19 cellular contexts compared by ENCODE assay signal in genomic region chr2:80476535-80477117, GRCh38.
A peak's percentile ranks its signal among the peaks of the same experiment; 100 is the strongest.
DNase-seq lines count a peak whose midpoint lies in the region; ATAC-seq and TF ChIP-seq lines count a peak whose summit lies in the region.
"Had no signal": no experiment of that assay in that cellular context is flagged by ENCODE, and none has a peak within 500 bp of the region (broad histone marks: within the 10 kb centered on the region; RNA-seq: fewer than 3 reads in every experiment).

No MANE protein-coding gene starts in this region.

- ATAC-seq in left ventricle myocardium superior, result peak; percentile 36
- ATAC-seq in heart right ventricle, result no peak
- ATAC-seq in HG03342 (IDR thresholded peaks at IDR 0.05; ENCODE audit: unreplicated experiment), result no peak
- ATAC-seq in mucosa of descending colon, result no peak
- no peak for ATAC-seq in GM18907 (IDR thresholded peaks at IDR 0.05; ENCODE audit: unreplicated experiment)
- ATAC-seq: Panc1 had no signal

- peak overlapping the region; percentile 64 for H3K27ac Mint-ChIP-seq in mesothelial cell of epicardium
- H3K27ac Mint-ChIP-seq in MCF 10A (ENCODE audit: low read depth, unreplicated experiment), result no peak overlapping the region

- H3K4me1 ChIP-seq in heart right ventricle, result peaks cover 0 to 9% (median 0%) of the 10 kb centered on the region in 9 donors
- H3K4me1 ChIP-seq in mucosa of descending colon (ENCODE audit: low read depth), result no peaks in the 10 kb centered on the region
- H3K4me1 ChIP-seq: BLaER1 treated with 17β-estradiol and CSF1 and Interleukin-3, amounts not matched to agents 10 nM and 100 nM had no signal

- intact Hi-C loops in left ventricle myocardium superior (cut with micrococcal nuclease), result no loop called here
- intact Hi-C loops in heart right ventricle (cut with DNase I), result no loop called here
- intact Hi-C loops in mucosa of descending colon (cut with DNase I, micrococcal nuclease), result no loop called here
- intact Hi-C loops in MCF 10A (cut with micrococcal nuclease), result no loop called here

- no peaks in the 10 kb centered on the region for H3K27me3 Mint-ChIP-seq in mesothelial cell of epicardium (ENCODE audit: low read depth)
- H3K27me3 Mint-ChIP-seq in MCF 10A (ENCODE audit: insufficient read depth, unreplicated experiment), result no peaks in the 10 kb centered on the region

- H3K36me3 Mint-ChIP-seq in mesothelial cell of epicardium (peaks cover under 1% of the 10 kb centered on the region), MCF 10A (ENCODE audit: insufficient read depth, unreplicated experiment) (no peaks in the 10 kb centered on the region)

- H3K4me1 Mint-ChIP-seq in mesothelial cell of epicardium (peaks cover 21% of the 10 kb centered on the region), MCF 10A (ENCODE audit: insufficient read depth, unreplicated experiment) (no peaks in the 10 kb centered on the region)

- H3K9me3 ChIP-seq in heart right ventricle (no peaks in the 10 kb centered on the region), mucosa of descending colon (no peaks in the 10 kb centered on the region)
- H3K9me3 ChIP-seq: BLaER1 treated with 17β-estradiol and CSF1 and Interleukin-3, amounts not matched to agents 10 nM and 100 nM had no signal

- TF ChIP-seq CTCF in heart right ventricle (IDR thresholded peaks at IDR 0.05), result no peak
- no peak for TF ChIP-seq CTCF in mesothelial cell of epicardium (IDR thresholded peaks at IDR 0.05; ENCODE audit: unreplicated experiment)
- no peak for TF ChIP-seq CTCF in mucosa of descending colon (IDR thresholded peaks at IDR 0.05)
- TF ChIP-seq CTCF in MCF 10A (IDR thresholded peaks at IDR 0.05; ENCODE audit: unreplicated experiment), result no peak

- no peaks in the 10 kb centered on the region for H3K27me3 ChIP-seq in heart right ventricle
- H3K27me3 ChIP-seq: BLaER1 treated with 17β-estradiol and CSF1 and Interleukin-3, amounts not matched to agents 10 nM and 100 nM had no signal

- 33 to 41% methylated on average over 2 of the region's 2 CpGs for WGBS in heart right ventricle, 2 donors

- H3K4me3 Mint-ChIP-seq in mesothelial cell of epicardium, result no peak overlapping the region
- no peak overlapping the region for H3K4me3 Mint-ChIP-seq in MCF 10A (ENCODE audit: unreplicated experiment)

- POLR2A ChIA-PET in MCF 10A (lab: Yijun Ruan, JAX), result interaction anchor here (0.5 to 0.6 kb wide), 2 partner anchors 72 to 176 kb away, joined by 3 to 5 read pairs; no protein-coding TSS in a partner anchor

- H3K36me3 ChIP-seq in heart right ventricle, result no peaks in the 10 kb centered on the region
- no peaks in the 10 kb centered on the region for H3K36me3 ChIP-seq in mucosa of descending colon (ENCODE audit: low read depth)
- H3K36me3 ChIP-seq: BLaER1 treated with 17β-estradiol and CSF1 and Interleukin-3, amounts not matched to agents 10 nM and 100 nM had no signal

- H3K9me3 Mint-ChIP-seq in mesothelial cell of epicardium (peaks cover 13% of the 10 kb centered on the region), MCF 10A (ENCODE audit: unreplicated experiment) (no peaks in the 10 kb centered on the region)

- H3K4me3 ChIP-seq in heart right ventricle (no peak overlapping the region), mucosa of descending colon (no peak overlapping the region)
- H3K4me3 ChIP-seq: BLaER1 treated with 17β-estradiol and CSF1 and Interleukin-3, amounts not matched to agents 10 nM and 100 nM had no signal

- no TSS peak for BruUV-seq in MCF 10A (replicated peaks; lab: Mats Ljungman, UMichigan)

- H3K27ac ChIP-seq in heart right ventricle, result no peak overlapping the region
- H3K27ac ChIP-seq: BLaER1 treated with 17β-estradiol and CSF1 and Interleukin-3, amounts not matched to agents 10 nM and 100 nM; KMS-11 had no signal

- DNase-seq in left ventricle myocardium superior (no peak), heart right ventricle (no peak), SK-N-DZ (ENCODE audit: low spot score) (peak; percentile 77), mesothelial cell of epicardium (ENCODE audit: low spot score in 2 of 2, unreplicated experiment in 2 of 2) (no peak), mucosa of descending colon (no peak), MCF 10A (ENCODE audit: unreplicated experiment) (no peak)
- DNase-seq: DMS 273 treated with DMSO at 0.1 percent for 48 hours, GF-D8, H7, NCI-H1092, NCI-H146, NCI-H2081, NCI-H226, NCI-H524 treated with DMSO at 0.1 percent for 48 hours had no signal

- CTCF ChIA-PET in MCF 10A (lab: Yijun Ruan, JAX), result no interaction called here
